1 cellular context compared by ENCODE assay signal in the genomic region with DNA sequence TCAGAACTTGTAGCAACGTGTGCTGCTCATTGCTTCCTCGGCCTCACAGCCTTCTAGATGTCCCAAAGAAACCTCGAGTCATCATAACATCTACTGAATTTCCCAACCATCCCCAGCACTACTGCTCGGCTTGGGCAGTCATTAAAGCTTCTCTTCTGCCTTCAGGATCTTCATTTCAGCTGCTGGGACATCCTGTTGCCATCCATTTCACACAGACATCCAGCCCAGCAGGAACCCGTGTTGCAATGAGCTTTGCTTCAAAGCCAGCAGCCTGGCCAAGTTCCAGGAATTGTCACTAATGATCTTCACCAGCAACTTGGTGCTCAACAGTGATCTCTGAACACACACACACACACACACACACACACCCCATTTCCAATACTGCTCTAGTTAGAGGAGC.
A peak's percentile ranks its signal among the peaks of the same experiment; 100 is the strongest.
TF ChIP-seq lines count a peak whose summit lies in the region.

No MANE protein-coding gene starts in this region.

TF ChIP-seq in HCT116, 20 proteins besides CTCF, POLR2A, EP300 and RAD21 (continued from another document):
- TF ChIP-seq, protein P1, sequence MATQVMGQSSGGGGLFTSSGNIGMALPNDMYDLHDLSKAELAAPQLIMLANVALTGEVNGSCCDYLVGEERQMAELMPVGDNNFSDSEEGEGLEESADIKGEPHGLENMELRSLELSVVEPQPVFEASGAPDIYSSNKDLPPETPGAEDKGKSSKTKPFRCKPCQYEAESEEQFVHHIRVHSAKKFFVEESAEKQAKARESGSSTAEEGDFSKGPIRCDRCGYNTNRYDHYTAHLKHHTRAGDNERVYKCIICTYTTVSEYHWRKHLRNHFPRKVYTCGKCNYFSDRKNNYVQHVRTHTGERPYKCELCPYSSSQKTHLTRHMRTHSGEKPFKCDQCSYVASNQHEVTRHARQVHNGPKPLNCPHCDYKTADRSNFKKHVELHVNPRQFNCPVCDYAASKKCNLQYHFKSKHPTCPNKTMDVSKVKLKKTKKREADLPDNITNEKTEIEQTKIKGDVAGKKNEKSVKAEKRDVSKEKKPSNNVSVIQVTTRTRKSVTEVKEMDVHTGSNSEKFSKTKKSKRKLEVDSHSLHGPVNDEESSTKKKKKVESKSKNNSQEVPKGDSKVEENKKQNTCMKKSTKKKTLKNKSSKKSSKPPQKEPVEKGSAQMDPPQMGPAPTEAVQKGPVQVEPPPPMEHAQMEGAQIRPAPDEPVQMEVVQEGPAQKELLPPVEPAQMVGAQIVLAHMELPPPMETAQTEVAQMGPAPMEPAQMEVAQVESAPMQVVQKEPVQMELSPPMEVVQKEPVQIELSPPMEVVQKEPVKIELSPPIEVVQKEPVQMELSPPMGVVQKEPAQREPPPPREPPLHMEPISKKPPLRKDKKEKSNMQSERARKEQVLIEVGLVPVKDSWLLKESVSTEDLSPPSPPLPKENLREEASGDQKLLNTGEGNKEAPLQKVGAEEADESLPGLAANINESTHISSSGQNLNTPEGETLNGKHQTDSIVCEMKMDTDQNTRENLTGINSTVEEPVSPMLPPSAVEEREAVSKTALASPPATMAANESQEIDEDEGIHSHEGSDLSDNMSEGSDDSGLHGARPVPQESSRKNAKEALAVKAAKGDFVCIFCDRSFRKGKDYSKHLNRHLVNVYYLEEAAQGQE (IDR thresholded peaks at IDR 0.05; ENCODE audit: low read depth), result no peak
- peak; percentile 97 for TF ChIP-seq TCF7L2 (IDR thresholded peaks at IDR 0.05; ENCODE audit: borderline replicate concordance, extremely low read depth, insufficient read depth, insufficient read length)
- no peak for TF ChIP-seq EZH2phosphoT487 (IDR thresholded peaks at IDR 0.05; ENCODE audit: borderline replicate concordance)
- no peak for TF ChIP-seq EGR1 (IDR thresholded peaks at IDR 0.05; ENCODE audit: low read depth)
- TF ChIP-seq FOSL1 (IDR thresholded peaks at IDR 0.05; ENCODE audit: low read depth), result no peak
- TF ChIP-seq ZNF274 (IDR thresholded peaks at IDR 0.05; ENCODE audit: low read depth, low read length), result no peak
- TF ChIP-seq CBX3 (IDR thresholded peaks at IDR 0.05; ENCODE audit: low read depth), result no peak
